Comparison of ENCODE assay signal across 8 cellular contexts in genomic region chr1:240091614-240092300, GRCh38. TPM values are rescaled to one million over a fixed set of nuclear protein-coding genes. Genes with fewer than 3 reads are reported as not detected.
DNase-seq lines count a peak whose midpoint lies in the region; ATAC-seq and TF ChIP-seq lines count a peak whose summit lies in the region.

Gene FMN2 (plus strand): TSS chr1:240091883. CDS start chr1:240092110, 227 bp downstream.

- H2AFZ ChIP-seq in mammary epithelial cell (ENCODE audit: low read depth, low read length), result no peak within 1 kb of the TSS

- H3K4me3 ChIP-seq in mammary epithelial cell (replicated peaks in 1 of 3; ENCODE audit: insufficient read depth in 1 of 3, low read depth in 2 of 3, low read length in 3 of 3), result no peak within 1 kb of the TSS
- peak within 1 kb of the TSS in 1 of 2 donors; percentile 6 for H3K4me3 ChIP-seq in left lung
- H3K4me3 ChIP-seq in suprapubic skin, result peak within 1 kb of the TSS; percentile 40

- intact Hi-C loops in mammary epithelial cell (cut with micrococcal nuclease), result no loop called here
- intact Hi-C loops in left lung (cut with DNase I), result no loop called here

- peaks cover 3% of the 10 kb centered on the region for H3K4me1 ChIP-seq in mammary epithelial cell (ENCODE audit: insufficient read depth, low read length)
- H3K4me1 ChIP-seq in left lung, result peaks cover 7 to 17% of the 10 kb centered on the region in 2 donors
- peaks cover 21% of the 10 kb centered on the region for H3K4me1 ChIP-seq in suprapubic skin

- in situ Hi-C loops in mammary epithelial cell (cut with MboI; ENCODE audit: low sequenced_read_pairs in 2 of 2), result no loop called here

- H3K9me3 ChIP-seq in mammary epithelial cell (replicated peaks; ENCODE audit: insufficient read depth, low read length), result no peaks in the 10 kb centered on the region
- no peaks in the 10 kb centered on the region for H3K9me3 ChIP-seq in left lung
- no peaks in the 10 kb centered on the region for H3K9me3 ChIP-seq in suprapubic skin

- 0% methylated on average over 6 of the region's 78 CpGs for WGBS in mammary epithelial cell (ENCODE audit: low coverage, missing lambda C conversion rate)
- 2% methylated on average over 35 of the region's 78 CpGs for WGBS in suprapubic skin

- CTCF ChIA-PET in mammary epithelial cell (lab: Charles Lee; ENCODE audit: low non-redundant PET), result no interaction called here

- H3K27me3 ChIP-seq in mammary epithelial cell (ENCODE audit: insufficient read depth, low read length) (peaks cover 33% of the 10 kb centered on the region), left lung (peaks cover 52 to 82% of the 10 kb centered on the region in 2 donors), suprapubic skin (peaks cover 48% of the 10 kb centered on the region)

- H4K20me1 ChIP-seq in mammary epithelial cell (ENCODE audit: insufficient read depth, low read length), result no peaks in the 10 kb centered on the region

- H3K9ac ChIP-seq in mammary epithelial cell (ENCODE audit: insufficient read depth, low read length), result no peak within 1 kb of the TSS

- no peak for TF ChIP-seq EP300 in suprapubic skin (IDR thresholded peaks at IDR 0.05)

- TF ChIP-seq CTCF in mammary epithelial cell (conservative IDR thresholded peaks at IDR 0.05 in 1 of 2, IDR thresholded peaks at IDR 0.05 in 1 of 2; ENCODE audit: extremely low read depth in 1 of 2, insufficient read depth in 1 of 2, low read depth in 1 of 2, low read length in 2 of 2) (no peak), left lung (IDR thresholded peaks at IDR 0.05) (no peak), suprapubic skin (IDR thresholded peaks at IDR 0.05) (no peak)

- DNase-seq in NCI-H187 (lab: John Stamatoyannopoulos, UW) (peak; percentile 44 to 49), NCI-H187 treated with DMSO at 0.1 percent for 48 hours (lab: John Stamatoyannopoulos, UW) (no peak), NCI-H2171 (lab: John Stamatoyannopoulos, UW) (peak; percentile 26), mammary epithelial cell (peak; percentile 5), left lung (no peak), suprapubic skin (ENCODE audit: low spot score in 2 of 2) (no peak)

- no peak for TF ChIP-seq POLR2A in suprapubic skin (IDR thresholded peaks at IDR 0.05)

- ATAC-seq in left lung, result peak; percentile 22
- ATAC-seq in GM21381 (IDR thresholded peaks at IDR 0.05; ENCODE audit: unreplicated experiment), result no peak
- no peak for ATAC-seq in HG03439 (IDR thresholded peaks at IDR 0.05; ENCODE audit: unreplicated experiment)

- BruUV-seq in mammary epithelial cell (replicated peaks; lab: Mats Ljungman, UMichigan), result no TSS peak

- H3K4me2 ChIP-seq in mammary epithelial cell (ENCODE audit: insufficient read depth, low read depth, low read length), result peak within 1 kb of the TSS; percentile 16

- H3K79me2 ChIP-seq in mammary epithelial cell (ENCODE audit: insufficient read depth, low read length), result no peaks in the 10 kb centered on the region

- H3K27ac ChIP-seq in mammary epithelial cell (ENCODE audit: insufficient read depth, low read depth, low read length) (no peak within 1 kb of the TSS), left lung (no peak within 1 kb of the TSS), suprapubic skin (no peak within 1 kb of the TSS)

- no peaks in the 10 kb centered on the region for H3K36me3 ChIP-seq in mammary epithelial cell (ENCODE audit: insufficient read depth, low read length)
- no peaks in the 10 kb centered on the region for H3K36me3 ChIP-seq in left lung
- no peaks in the 10 kb centered on the region for H3K36me3 ChIP-seq in suprapubic skin

- dilution Hi-C loops in mammary epithelial cell (cut with HindIII; ENCODE audit: low sequenced_read_pairs), result no loop called here

RNA-seq across cellular contexts. Expression of gene FMN2, which starts in this region (rescaled TPM):
- not detected for total RNA-seq in mammary epithelial cell
- not detected for polyA plus RNA-seq in mammary epithelial cell
- polyA minus RNA-seq in mammary epithelial cell, result not detected
- under 1 TPM; 0.20 to 0.34 TPM for total RNA-seq in left lung
- total RNA-seq in suprapubic skin, result under 1 TPM in 2 of 4 donors, not detected in 2; 0.11 to 0.89 TPM

Comparison
In these comparisons a context has a peak if more than half of its experiments do, and no peak if none do; other contexts are left out.
1. DNase-seq: peak in NCI-H187 (2 of 2) and NCI-H2171 (single experiment); none in NCI-H187 treated with DMSO at 0.1 percent for 48 hours (single experiment), left lung (0 of 2) and suprapubic skin (0 of 2).
2. Peak in DNase-seq and H3K4me2 ChIP-seq in mammary epithelial cell; RNA of the gene not detected or under 1 TPM.
3. Peak in ATAC-seq in left lung; RNA of the gene not detected or under 1 TPM.